Comparison of ENCODE assay signal across 25 cellular contexts in the genomic region with DNA sequence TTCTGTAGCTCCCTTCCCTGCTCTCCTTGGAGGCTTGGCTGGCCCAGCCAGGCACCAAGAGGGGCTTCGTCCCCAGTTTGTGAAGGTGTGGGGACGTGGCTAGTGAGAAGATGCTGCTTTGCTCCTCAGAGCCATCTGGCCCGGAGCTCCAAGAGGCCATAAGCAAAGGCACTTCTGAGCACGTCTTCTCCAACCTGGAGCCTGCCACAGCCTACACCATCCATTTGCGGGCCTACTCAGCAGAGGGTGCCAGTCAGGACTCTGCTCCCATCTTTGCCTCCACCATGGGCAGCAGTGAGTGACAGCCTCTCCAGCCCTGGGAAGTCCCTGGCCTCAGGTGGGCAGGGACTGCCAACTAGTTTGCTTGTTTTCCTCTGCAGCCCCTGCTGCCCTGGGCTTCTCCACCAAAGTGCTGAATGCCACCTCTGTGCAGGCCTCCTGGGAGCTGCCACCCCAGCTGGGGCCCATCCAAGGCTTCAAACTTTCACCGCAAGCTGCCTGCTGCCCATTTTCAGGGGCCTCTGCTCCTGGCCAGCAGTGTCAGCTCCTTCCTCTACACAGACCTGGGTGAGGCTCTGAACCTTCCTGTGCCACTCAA. TPM values are rescaled to one million over a fixed set of nuclear protein-coding genes. Genes with fewer than 3 reads are reported as not detected.
A peak's percentile ranks its signal among the peaks of the same experiment; 100 is the strongest.
DNase-seq lines count a peak whose midpoint lies in the region; ATAC-seq and TF ChIP-seq lines count a peak whose summit lies in the region.
"Had no signal": no experiment of that assay in that cellular context is flagged by ENCODE, and none has a peak within 500 bp of the region (broad histone marks: within the 10 kb centered on the region; RNA-seq: fewer than 3 reads in every experiment).

No MANE protein-coding gene starts in this region.

- CTCF ChIA-PET in CD4-positive, alpha-beta T cell (lab: Charles Lee), result no interaction called here
- CTCF ChIA-PET in naive thymus-derived CD4-positive, alpha-beta T cell (lab: Charles Lee), result interaction anchor here (1.1 to 1.5 kb wide), 3 partner anchors 8 to 190 kb away, joined by 3 to 5 read pairs (median 3); a partner anchor contains a TSS

- intact Hi-C loops in CD4-positive, alpha-beta T cell (cut with DNase I, micrococcal nuclease), result no loop called here
- intact Hi-C loops in naive thymus-derived CD4-positive, alpha-beta T cell (cut with micrococcal nuclease), result no loop called here

- POLR2A ChIA-PET in CD4-positive, alpha-beta T cell (lab: Charles Lee), result interaction anchor here (0.8 kb wide), 2 partner anchors 11 to 189 kb away, joined by 3 to 5 read pairs; no protein-coding TSS in a partner anchor
- POLR2A ChIA-PET in activated naive CD8-positive, alpha-beta T cell treated with anti-CD3 and anti-CD28 coated beads, Interleukin-2, amount 10 ng/mL, durations not matched to agents 7 days and 5 days (lab: Charles Lee), result no interaction called here
- POLR2A ChIA-PET in naive thymus-derived CD4-positive, alpha-beta T cell (lab: Charles Lee), result interaction anchor here (0.9 to 4.9 kb wide), 3 partner anchors 17 to 189 kb away, joined by 3 to 29 read pairs (median 7); a partner anchor contains a TSS

- H3K9me3 ChIP-seq in CD4-positive, alpha-beta T cell (ENCODE audit: control insufficient read depth, low read length), result no peaks in the 10 kb centered on the region
- no peaks in the 10 kb centered on the region for H3K9me3 ChIP-seq in naive thymus-derived CD4-positive, alpha-beta T cell (ENCODE audit: control insufficient read depth in 2 of 3, low read length in 3 of 3)
- H3K9me3 ChIP-seq: neutrophil, psoas muscle, tibial artery had no signal

- H3K27ac ChIP-seq in CD4-positive, alpha-beta T cell (ENCODE audit: low read depth, low read length), result no peak overlapping the region
- no peak overlapping the region for H3K27ac ChIP-seq in naive thymus-derived CD4-positive, alpha-beta T cell (ENCODE audit: low read depth, low read length)
- H3K27ac ChIP-seq: 22Rv1, neutrophil, psoas muscle, tibial artery had no signal

- peaks cover 9 to 29% of the 10 kb centered on the region in 2 donors for H3K4me1 ChIP-seq in naive thymus-derived CD4-positive, alpha-beta T cell (ENCODE audit: control insufficient read depth in 2 of 2, insufficient read depth in 2 of 2, low read length in 2 of 2)
- H3K4me1 ChIP-seq: tibial artery had no signal

- peaks cover 11% of the 10 kb centered on the region for H3K36me3 Mint-ChIP-seq in T-helper 2 cell treated with Interferon-gamma antibody and Interleukin-4, amounts not matched to agents 5 μg/mL and 100 μg/mL, for 36 hours (ENCODE audit: low read depth)
- H3K36me3 Mint-ChIP-seq in CD4-positive, alpha-beta T cell (ENCODE audit: low read depth), result peaks cover 21% of the 10 kb centered on the region
- H3K36me3 Mint-ChIP-seq in activated naive CD8-positive, alpha-beta T cell treated with anti-CD3 and anti-CD28 coated beads, Interleukin-2, amount 10 ng/mL, durations not matched to agents 7 days and 5 days, result peaks cover 18% of the 10 kb centered on the region
- H3K36me3 Mint-ChIP-seq in naive thymus-derived CD4-positive, alpha-beta T cell, result peaks cover 0 to 6% (median 3%) of the 10 kb centered on the region in 5 donors

- ATAC-seq in CD4-positive, alpha-beta T cell (ENCODE audit: poor library complexity), result no peak
- ATAC-seq in activated naive CD8-positive, alpha-beta T cell treated with anti-CD3 and anti-CD28 coated beads, Interleukin-2, amount 10 ng/mL, durations not matched to agents 7 days and 5 days (ENCODE audit: low read depth), result no peak
- no peak for ATAC-seq in naive thymus-derived CD4-positive, alpha-beta T cell
- no peak for ATAC-seq in HG02678 (IDR thresholded peaks at IDR 0.05; ENCODE audit: unreplicated experiment)
- ATAC-seq: esophagus mucosa, left ventricle myocardium superior, psoas muscle had no signal

- no peak overlapping the region for H3K4me3 Mint-ChIP-seq in T-helper 2 cell treated with Interferon-gamma antibody and Interleukin-4, amounts not matched to agents 5 μg/mL and 100 μg/mL, for 36 hours
- H3K4me3 Mint-ChIP-seq in CD4-positive, alpha-beta T cell, result no peak overlapping the region
- H3K4me3 Mint-ChIP-seq in activated naive CD8-positive, alpha-beta T cell treated with anti-CD3 and anti-CD28 coated beads, Interleukin-2, amount 10 ng/mL, durations not matched to agents 7 days and 5 days, result no peak overlapping the region
- H3K4me3 Mint-ChIP-seq in naive thymus-derived CD4-positive, alpha-beta T cell, result no peak overlapping the region
- H3K4me3 Mint-ChIP-seq: stimulated activated naive CD8-positive, alpha-beta T cell treated with anti-CD3 and anti-CD28 coated beads, Interleukin-15, Interleukin-2, amounts not matched to agents 100 ng/mL and 50 ng/mL, for 24 hours had no signal

- TF ChIP-seq CTCF in CD4-positive, alpha-beta T cell (IDR thresholded peaks at IDR 0.05), result no peak

- H3K9me3 Mint-ChIP-seq in T-helper 2 cell treated with Interferon-gamma antibody and Interleukin-4, amounts not matched to agents 5 μg/mL and 100 μg/mL, for 36 hours, result no peaks in the 10 kb centered on the region
- no peaks in the 10 kb centered on the region for H3K9me3 Mint-ChIP-seq in CD4-positive, alpha-beta T cell
- no peaks in the 10 kb centered on the region for H3K9me3 Mint-ChIP-seq in activated naive CD8-positive, alpha-beta T cell treated with anti-CD3 and anti-CD28 coated beads, Interleukin-2, amount 10 ng/mL, durations not matched to agents 7 days and 5 days
- H3K9me3 Mint-ChIP-seq in naive thymus-derived CD4-positive, alpha-beta T cell, result peaks cover 0 to 4% (median 0%) of the 10 kb centered on the region in 11 donors
- H3K9me3 Mint-ChIP-seq: stimulated activated naive CD8-positive, alpha-beta T cell treated with anti-CD3 and anti-CD28 coated beads, Interleukin-15, Interleukin-2, amounts not matched to agents 100 ng/mL and 50 ng/mL, for 24 hours had no signal

- no peaks in the 10 kb centered on the region for H3K27me3 Mint-ChIP-seq in T-helper 2 cell treated with Interferon-gamma antibody and Interleukin-4, amounts not matched to agents 5 μg/mL and 100 μg/mL, for 36 hours (ENCODE audit: low read depth)
- no peaks in the 10 kb centered on the region for H3K27me3 Mint-ChIP-seq in CD4-positive, alpha-beta T cell
- H3K27me3 Mint-ChIP-seq in activated naive CD8-positive, alpha-beta T cell treated with anti-CD3 and anti-CD28 coated beads, Interleukin-2, amount 10 ng/mL, durations not matched to agents 7 days and 5 days, result no peaks in the 10 kb centered on the region
- H3K27me3 Mint-ChIP-seq in naive thymus-derived CD4-positive, alpha-beta T cell, result no peaks in the 10 kb centered on the region
- H3K27me3 Mint-ChIP-seq: stimulated activated naive CD8-positive, alpha-beta T cell treated with anti-CD3 and anti-CD28 coated beads, Interleukin-15, Interleukin-2, amounts not matched to agents 100 ng/mL and 50 ng/mL, for 24 hours had no signal

- peaks cover 0 to 9% (median 0%) of the 10 kb centered on the region in 3 experiments for H3K36me3 ChIP-seq in naive thymus-derived CD4-positive, alpha-beta T cell (ENCODE audit: control insufficient read depth in 2 of 3, insufficient read depth in 3 of 3, low read length in 3 of 3)

- H3K4me3 ChIP-seq in naive thymus-derived CD4-positive, alpha-beta T cell (ENCODE audit: low read length), result no peak overlapping the region
- H3K4me3 ChIP-seq: psoas muscle, skin epidermis, tibial artery had no signal

- H3K27ac Mint-ChIP-seq in T-helper 2 cell treated with Interferon-gamma antibody and Interleukin-4, amounts not matched to agents 5 μg/mL and 100 μg/mL, for 36 hours, result peak overlapping the region; percentile 46
- H3K27ac Mint-ChIP-seq in CD4-positive, alpha-beta T cell, result peak overlapping the region; percentile 71
- peak overlapping the region; percentile 13 for H3K27ac Mint-ChIP-seq in activated naive CD8-positive, alpha-beta T cell treated with anti-CD3 and anti-CD28 coated beads, Interleukin-2, amount 10 ng/mL, durations not matched to agents 7 days and 5 days
- H3K27ac Mint-ChIP-seq in naive thymus-derived CD4-positive, alpha-beta T cell, result peak overlapping the region in 5 of 9 donors; percentile 25 to 63 (median 41)
- H3K27ac Mint-ChIP-seq: stimulated activated naive CD8-positive, alpha-beta T cell treated with anti-CD3 and anti-CD28 coated beads, Interleukin-15, Interleukin-2, amounts not matched to agents 100 ng/mL and 50 ng/mL, for 24 hours had no signal

- H3K4me1 Mint-ChIP-seq in T-helper 2 cell treated with Interferon-gamma antibody and Interleukin-4, amounts not matched to agents 5 μg/mL and 100 μg/mL, for 36 hours (ENCODE audit: low read depth), result peaks cover 31% of the 10 kb centered on the region
- peaks cover 30% of the 10 kb centered on the region for H3K4me1 Mint-ChIP-seq in CD4-positive, alpha-beta T cell (ENCODE audit: low read depth)
- peaks cover 42% of the 10 kb centered on the region for H3K4me1 Mint-ChIP-seq in activated naive CD8-positive, alpha-beta T cell treated with anti-CD3 and anti-CD28 coated beads, Interleukin-2, amount 10 ng/mL, durations not matched to agents 7 days and 5 days
- H3K4me1 Mint-ChIP-seq in naive thymus-derived CD4-positive, alpha-beta T cell, result peaks cover 19 to 42% (median 28%) of the 10 kb centered on the region in 7 donors

- no peaks in the 10 kb centered on the region for H3K27me3 ChIP-seq in CD4-positive, alpha-beta T cell (ENCODE audit: control insufficient read depth, insufficient read depth, low read length)
- no peaks in the 10 kb centered on the region for H3K27me3 ChIP-seq in naive thymus-derived CD4-positive, alpha-beta T cell (ENCODE audit: control insufficient read depth in 2 of 2, insufficient read depth in 2 of 2, low read length in 2 of 2)
- H3K27me3 ChIP-seq: neutrophil, tibial artery had no signal

- no peak for DNase-seq in T-helper 2 cell treated with Interferon-gamma antibody and Interleukin-4, amounts not matched to agents 5 μg/mL and 100 μg/mL, for 36 hours (ENCODE audit: low spot score)
- DNase-seq in T-helper 2 cell, result no peak
- no peak for DNase-seq in CD4-positive, alpha-beta T cell
- DNase-seq in activated naive CD8-positive, alpha-beta T cell treated with anti-CD3 and anti-CD28 coated beads, Interleukin-2, amount 10 ng/mL, durations not matched to agents 7 days and 5 days, result no peak
- DNase-seq in naive thymus-derived CD4-positive, alpha-beta T cell, result no peak
- no peak for DNase-seq in NCI-H2107 treated with DMSO at 0.1 percent for 48 hours (lab: John Stamatoyannopoulos, UW; ENCODE audit: unreplicated experiment)
- DNase-seq in stimulated activated CD4-positive, alpha-beta T cell treated with anti-CD3 and anti-CD28 coated beads, Interleukin-15, amount 100 ng/mL, for 24 hours, result no peak
- DNase-seq: activated gamma-delta T cell treated with Interleukin-2 at 50 U/mL for 16 hours; DND-41; effector CD8-positive, alpha-beta T cell; foreskin melanocyte; hippocampal formation; left ventricle myocardium superior; NCI-H1092 treated with DMSO at 0.1 percent for 48 hours; NCI-H2081 treated with DMSO at 0.1 percent for 48 hours; NCI-H446 treated with DMSO at 0.1 percent for 48 hours; SHP77 had no signal

RNA-seq across cellular contexts. Expression of a gene that starts 25.9 kb away (rescaled TPM):
- 1 to 10 TPM; 3.8 to 4.4 TPM for total RNA-seq in CD4-positive, alpha-beta T cell
- 10 to 100 TPM; 38.9 to 44.0 TPM for total RNA-seq in activated naive CD8-positive, alpha-beta T cell treated with anti-CD3 and anti-CD28 coated beads, Interleukin-2, amount 10 ng/mL, durations not matched to agents 7 days and 5 days
- total RNA-seq in naive thymus-derived CD4-positive, alpha-beta T cell, result 10 to 100 TPM in 4 of 5 experiments, 1 to 10 TPM in 1; 9.1 to 34.2 (median 11.6) TPM
- 1 to 10 TPM; 3.4 to 7.2 TPM for polyA plus RNA-seq in naive thymus-derived CD4-positive, alpha-beta T cell

Comparison
In these comparisons a context has a peak if more than half of its experiments do, and no peak if none do; other contexts are left out.
1. H3K27ac Mint-ChIP-seq: peak in every context shown above with its lines; median percentile 71 in CD4-positive, alpha-beta T cell; 46 in T-helper 2 cell treated with Interferon-gamma antibody and Interleukin-4, amounts not matched to agents 5 μg/mL and 100 μg/mL, for 36 hours; 41 in naive thymus-derived CD4-positive, alpha-beta T cell; 13 in activated naive CD8-positive, alpha-beta T cell treated with anti-CD3 and anti-CD28 coated beads, Interleukin-2, amount 10 ng/mL, durations not matched to agents 7 days and 5 days.